Comparison of ENCODE assay signal across 10 cellular contexts in the genomic region with DNA sequence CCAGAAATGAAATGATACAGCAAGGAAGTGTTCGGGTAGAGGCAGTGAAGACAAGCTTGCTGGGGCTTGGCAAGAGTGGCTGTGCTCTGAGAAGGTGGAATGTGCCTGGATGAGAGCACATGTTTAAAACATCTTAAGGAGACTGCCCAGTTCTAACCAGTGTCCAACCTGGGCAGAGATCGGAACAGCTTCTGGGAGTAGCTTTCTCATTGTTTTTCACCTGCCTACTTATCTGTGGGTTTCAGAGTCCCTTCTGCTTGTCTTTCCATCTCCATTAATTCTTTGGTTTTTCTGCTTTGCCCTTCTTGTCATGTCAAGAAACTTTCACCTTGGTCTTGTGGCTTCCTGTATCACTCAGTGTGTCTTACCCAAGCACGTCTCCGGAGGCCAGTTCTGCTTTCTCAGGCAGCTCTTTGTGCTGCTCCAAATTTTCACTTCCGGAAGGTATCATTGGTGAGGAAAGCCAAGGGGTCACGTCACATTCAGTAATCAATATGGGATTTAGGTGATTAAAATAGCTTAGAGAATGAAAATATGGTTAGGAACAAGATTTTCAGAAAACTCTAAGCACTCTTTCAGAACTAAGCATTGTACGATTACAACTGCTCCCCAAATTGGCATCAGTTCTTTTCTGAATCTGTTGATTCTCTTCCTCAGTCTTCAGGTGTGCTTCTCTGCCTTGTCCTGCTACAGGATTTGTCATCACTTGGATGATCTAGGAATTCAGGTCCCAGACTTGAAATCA. TPM values are rescaled to one million over a fixed set of nuclear protein-coding genes. Genes with fewer than 3 reads are reported as not detected.
DNase-seq lines count a peak whose midpoint lies in the region; ATAC-seq, FAIRE-seq and TF ChIP-seq lines count a peak whose summit lies in the region.
"Had no signal": no experiment of that assay in that cellular context is flagged by ENCODE, and none has a peak within 500 bp of the region (broad histone marks: within the 10 kb centered on the region; RNA-seq: fewer than 3 reads in every experiment).

No MANE protein-coding gene starts in this region.

- peaks cover 15% of the 10 kb centered on the region for H3K36me3 Mint-ChIP-seq in activated naive CD8-positive, alpha-beta T cell treated with anti-CD3 and anti-CD28 coated beads, Interleukin-2, amount 10 ng/mL, durations not matched to agents 7 days and 5 days

- DNase-seq in GM12892 (ENCODE audit: insufficient read length): peak; percentile 18
- DNase-seq in activated naive CD8-positive, alpha-beta T cell treated with anti-CD3 and anti-CD28 coated beads, Interleukin-2, amount 10 ng/mL, durations not matched to agents 7 days and 5 days: no peak
- DNase-seq in NK-92 (lab: John Stamatoyannopoulos, UW; ENCODE audit: unreplicated experiment): no peak
- no peak for DNase-seq in aorta
- no peak for DNase-seq in inferior parietal cortex (ENCODE audit: extremely low spot score)
- no peak for DNase-seq in left ventricle myocardium superior

- no peak overlapping the region for H3K27ac ChIP-seq in aorta (ENCODE audit: low read depth in 1 of 2, low read length in 2 of 2)

- TF ChIP-seq POLR2A in GM12892 (IDR thresholded peaks at IDR 0.05; ENCODE audit: low read depth, low read length): no peak

- peak; percentile 94 for FAIRE-seq in GM12892 (lab: Jason Lieb, UNC)
- FAIRE-seq: H1 had no signal

- no peaks in the 10 kb centered on the region for H3K27me3 ChIP-seq in aorta (ENCODE audit: control insufficient read depth in 1 of 2, insufficient read depth in 2 of 2, low read length in 1 of 2)

- ATAC-seq in GM21367 (IDR thresholded peaks at IDR 0.05; ENCODE audit: unreplicated experiment) (peak; percentile 96), HG03520 (IDR thresholded peaks at IDR 0.05; ENCODE audit: unreplicated experiment) (peak; percentile 92), aorta (ENCODE audit: low FRiP score) (no peak), left ventricle myocardium superior (no peak)
- ATAC-seq in activated naive CD8-positive, alpha-beta T cell treated with anti-CD3 and anti-CD28 coated beads, Interleukin-2, amount 10 ng/mL, durations not matched to agents 7 days and 5 days (ENCODE audit: low read depth): peak; percentile 97

- no peak overlapping the region for H3K4me3 ChIP-seq in aorta (ENCODE audit: low read length in 2 of 2)

- H3K36me3 ChIP-seq in aorta (ENCODE audit: control insufficient read depth in 1 of 2, insufficient read depth in 2 of 2, low read length in 1 of 2): no peaks in the 10 kb centered on the region

- no peaks in the 10 kb centered on the region for H3K27me3 Mint-ChIP-seq in activated naive CD8-positive, alpha-beta T cell treated with anti-CD3 and anti-CD28 coated beads, Interleukin-2, amount 10 ng/mL, durations not matched to agents 7 days and 5 days

- H3K4me1 Mint-ChIP-seq in activated naive CD8-positive, alpha-beta T cell treated with anti-CD3 and anti-CD28 coated beads, Interleukin-2, amount 10 ng/mL, durations not matched to agents 7 days and 5 days: peaks cover 30% of the 10 kb centered on the region

- intact Hi-C loops in aorta (cut with DNase I) (no loop called here), left ventricle myocardium superior (cut with micrococcal nuclease) (no loop called here)

- peak overlapping the region; percentile 56 for H3K4me3 Mint-ChIP-seq in activated naive CD8-positive, alpha-beta T cell treated with anti-CD3 and anti-CD28 coated beads, Interleukin-2, amount 10 ng/mL, durations not matched to agents 7 days and 5 days

- peak overlapping the region; percentile 95 for H3K27ac Mint-ChIP-seq in activated naive CD8-positive, alpha-beta T cell treated with anti-CD3 and anti-CD28 coated beads, Interleukin-2, amount 10 ng/mL, durations not matched to agents 7 days and 5 days

- 92% methylated on average over 7 of the region's 7 CpGs for WGBS in aorta, 2 donors

- H3K9me3 Mint-ChIP-seq in activated naive CD8-positive, alpha-beta T cell treated with anti-CD3 and anti-CD28 coated beads, Interleukin-2, amount 10 ng/mL, durations not matched to agents 7 days and 5 days: peaks cover 4% of the 10 kb centered on the region

- H3K9me3 ChIP-seq in aorta (ENCODE audit: control insufficient read depth, low read length): no peaks in the 10 kb centered on the region

- POLR2A ChIA-PET in activated naive CD8-positive, alpha-beta T cell treated with anti-CD3 and anti-CD28 coated beads, Interleukin-2, amount 10 ng/mL, durations not matched to agents 7 days and 5 days (lab: Charles Lee): interaction anchor here (1.0 kb wide), 1 partner anchor 22 kb away, joined by 3 read pairs; no protein-coding TSS in a partner anchor

- no peaks in the 10 kb centered on the region for H3K4me1 ChIP-seq in aorta (ENCODE audit: control insufficient read depth in 1 of 2, insufficient read depth in 2 of 2, low read length in 2 of 2)

RNA-seq across cellular contexts. Expression of a gene that starts 5.5 kb away (rescaled TPM):
- not detected for polyA plus RNA-seq in GM12892 (2012; ENCODE audit: missing spikeins)
- not detected for total RNA-seq in activated naive CD8-positive, alpha-beta T cell treated with anti-CD3 and anti-CD28 coated beads, Interleukin-2, amount 10 ng/mL, durations not matched to agents 7 days and 5 days
- under 1 TPM in 1 of 2 donors, not detected in 1; 0.24 TPM for total RNA-seq in aorta
- polyA plus RNA-seq in aorta: not detected
- 0.22 TPM for total RNA-seq in left ventricle myocardium superior
- total RNA-seq: H1, kidney epithelial cell had no signal
- polyA plus RNA-seq: H1 had no signal

Comparison
In these comparisons a context has a peak if more than half of its experiments do, and no peak if none do; other contexts are left out.
1. ATAC-seq: peak in GM21367 (single experiment), HG03520 (single experiment) and activated naive CD8-positive, alpha-beta T cell treated with anti-CD3 and anti-CD28 coated beads, Interleukin-2, amount 10 ng/mL, durations not matched to agents 7 days and 5 days (single experiment); none in aorta (single experiment) and left ventricle myocardium superior (single experiment).